In the genomic region with DNA sequence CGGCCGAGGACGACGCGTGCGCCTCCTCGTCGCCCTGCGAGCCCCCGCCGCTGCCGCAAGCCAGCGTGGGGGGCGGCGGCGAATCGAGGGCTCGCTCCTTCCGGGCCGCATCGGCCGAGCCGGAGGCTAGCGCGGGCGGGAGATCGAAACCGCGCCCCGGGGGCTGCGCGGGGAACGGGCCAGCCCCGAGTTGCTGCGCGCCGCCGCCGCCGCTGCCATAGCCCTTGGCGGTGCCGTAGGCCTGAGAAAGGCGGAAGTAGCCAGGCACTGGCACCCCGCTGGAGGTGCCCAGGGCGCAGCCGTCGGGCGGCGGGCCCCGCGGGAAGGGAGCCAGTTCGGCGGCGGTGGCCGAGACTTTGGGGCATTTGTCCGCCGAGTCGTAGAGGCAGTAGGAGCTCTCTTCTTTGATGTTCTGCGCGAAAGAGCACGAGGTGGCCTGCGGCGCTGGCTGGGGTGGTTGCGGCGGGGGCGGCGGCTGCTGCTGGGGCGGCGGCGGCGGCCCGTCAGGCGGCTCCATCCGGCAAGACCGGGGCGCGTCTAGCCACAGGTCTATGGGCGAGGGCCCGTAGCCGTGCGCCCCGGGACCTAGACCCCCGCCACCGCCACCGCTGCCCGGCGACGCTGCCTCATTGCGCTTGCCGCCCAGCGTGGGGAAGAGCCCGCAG, we compare ENCODE assay signal across 1 cellular context.
TF ChIP-seq lines count a peak whose summit lies in the region.

No MANE protein-coding gene starts in this region.

TF ChIP-seq in H1, 55 proteins besides CTCF, POLR2A, EP300 and RAD21:
- TF ChIP-seq SUZ12 (IDR thresholded peaks at IDR 0.05; ENCODE audit: low read length): peak; percentile 84
- no peak for TF ChIP-seq USF2 (IDR thresholded peaks at IDR 0.05; ENCODE audit: low read length)
- no peak for TF ChIP-seq TEAD4 (IDR thresholded peaks at IDR 0.05; ENCODE audit: low read depth, low read length)
- TF ChIP-seq BACH1 (IDR thresholded peaks at IDR 0.05; ENCODE audit: low read length): no peak
- TF ChIP-seq RFX5 (IDR thresholded peaks at IDR 0.05; ENCODE audit: borderline replicate concordance, low read depth, low read length): no peak
- TF ChIP-seq EGR1 (IDR thresholded peaks at IDR 0.05; ENCODE audit: borderline replicate concordance, low read depth, low read length): no peak
- no peak for TF ChIP-seq CTBP2 (IDR thresholded peaks at IDR 0.05; ENCODE audit: borderline replicate concordance, insufficient read depth, insufficient read length, low read length)
- TF ChIP-seq CHD7 (IDR thresholded peaks at IDR 0.05; ENCODE audit: insufficient replicate concordance, low read length): no peak
- no peak for TF ChIP-seq SIN3A (conservative IDR thresholded peaks at IDR 0.05 in 1 of 2, IDR thresholded peaks at IDR 0.05 in 1 of 2; ENCODE audit: low read depth in 1 of 2, low read length in 2 of 2)
- TF ChIP-seq RNF2 (IDR thresholded peaks at IDR 0.05; ENCODE audit: borderline replicate concordance, low read depth, low read length, missing control alignments, poor library complexity, severe bottlenecking): peak; percentile 72
- TF ChIP-seq EZH2 (IDR thresholded peaks at IDR 0.05; ENCODE audit: low read depth, low read length, severe bottlenecking): peak; percentile 83
